ENCODE assay signal across 8 cellular contexts in genomic region chr13:30865131-30866009, GRCh38. TPM values are rescaled to one million over a fixed set of nuclear protein-coding genes. Genes with fewer than 3 reads are reported as not detected.
A peak's percentile ranks its signal among the peaks of the same experiment; 100 is the strongest.
DNase-seq lines count a peak whose midpoint lies in the region.

No MANE protein-coding gene starts in this region.

- H3K27me3 ChIP-seq in esophagus (ENCODE audit: control insufficient read depth in 1 of 2, insufficient read depth in 2 of 2, low read length in 2 of 2): no peaks in the 10 kb centered on the region
- no peaks in the 10 kb centered on the region for H3K27me3 ChIP-seq in mucosa of rectum (ENCODE audit: control insufficient read depth in 2 of 2, insufficient read depth in 2 of 2, low read length in 2 of 2)

- H3K27ac ChIP-seq in esophagus (ENCODE audit: low read depth in 2 of 2, low read length in 1 of 2) (peak overlapping the region; percentile 12 to 51), mucosa of rectum (ENCODE audit: low read depth in 2 of 2, low read length in 2 of 2) (peak overlapping the region; percentile 60 to 66)

- H3K4me1 ChIP-seq in esophagus (ENCODE audit: control insufficient read depth in 2 of 2, insufficient read depth in 2 of 2, low read length in 1 of 2) (no peaks in the 10 kb centered on the region), mucosa of rectum (ENCODE audit: control insufficient read depth in 2 of 2, insufficient read depth in 2 of 2, low read length in 2 of 2) (peaks cover 5 to 12% of the 10 kb centered on the region in 2 donors)

- whole genome bisulfite sequencing in esophagus, 2 donors: 18 to 22% methylated on average over 17 of the region's 17 CpGs

- peak; percentile 81 to 87 for DNase-seq in AML-193 (lab: John Stamatoyannopoulos, UW)
- DNase-seq in GM19238 (ENCODE audit: insufficient read length, low spot score): peak; percentile 51
- peak; percentile 58 for DNase-seq in HS-27A (ENCODE audit: low read depth)
- peak; percentile 69 for DNase-seq in NOMO-1 treated with dmso at 0.1 percent for 144 hours (lab: John Stamatoyannopoulos, UW; ENCODE audit: unreplicated experiment)
- DNase-seq in activated T-cell treated with anti-CD3 and anti-CD28 coated beads for 1 hour (ENCODE audit: low read depth): peak; percentile 33
- peak; percentile 32 for DNase-seq in stimulated activated CD8-positive, alpha-beta memory T cell treated with anti-CD3 and anti-CD28 coated beads, Interleukin-4, amount 100 ng/mL, for 24 hours (ENCODE audit: low read depth)

- H3K36me3 ChIP-seq in esophagus (ENCODE audit: control insufficient read depth in 2 of 2, insufficient read depth in 2 of 2, low read length in 1 of 2): no peaks in the 10 kb centered on the region
- H3K36me3 ChIP-seq in mucosa of rectum (ENCODE audit: control insufficient read depth in 2 of 2, insufficient read depth in 2 of 2, low read length in 2 of 2): no peaks in the 10 kb centered on the region

- peak overlapping the region; percentile 15 to 64 for H3K9ac ChIP-seq in mucosa of rectum (ENCODE audit: low read depth in 1 of 2, low read length in 2 of 2)

- no peaks in the 10 kb centered on the region for H3K9me3 ChIP-seq in esophagus (ENCODE audit: control insufficient read depth in 2 of 2, insufficient read depth in 1 of 2, low read depth in 1 of 2, low read length in 1 of 2)
- no peaks in the 10 kb centered on the region for H3K9me3 ChIP-seq in mucosa of rectum (ENCODE audit: control insufficient read depth in 2 of 2, low read length in 2 of 2)

- H3K4me3 ChIP-seq in esophagus (ENCODE audit: low read depth in 1 of 2, low read length in 2 of 2) (no peak overlapping the region), mucosa of rectum (ENCODE audit: low read length in 2 of 2) (no peak overlapping the region)

RNA-seq across cellular contexts. Expression of gene MEDAG, which starts 40.7 kb away (rescaled TPM):
- polyA plus RNA-seq in esophagus: 1 to 10 TPM; 1.5 to 1.7 TPM

Comparison
In these comparisons a context has a peak if more than half of its experiments do, and no peak if none do; other contexts are left out.
1. DNase-seq: peak in every context shown above with its lines; median percentile 84 in AML-193; 69 in NOMO-1 treated with dmso at 0.1 percent for 144 hours; 58 in HS-27A; 51 in GM19238; 33 in activated T-cell treated with anti-CD3 and anti-CD28 coated beads for 1 hour; 32 in stimulated activated CD8-positive, alpha-beta memory T cell treated with anti-CD3 and anti-CD28 coated beads, Interleukin-4, amount 100 ng/mL, for 24 hours.